Comparison of ENCODE assay signal across 21 cellular contexts in the genomic region with DNA sequence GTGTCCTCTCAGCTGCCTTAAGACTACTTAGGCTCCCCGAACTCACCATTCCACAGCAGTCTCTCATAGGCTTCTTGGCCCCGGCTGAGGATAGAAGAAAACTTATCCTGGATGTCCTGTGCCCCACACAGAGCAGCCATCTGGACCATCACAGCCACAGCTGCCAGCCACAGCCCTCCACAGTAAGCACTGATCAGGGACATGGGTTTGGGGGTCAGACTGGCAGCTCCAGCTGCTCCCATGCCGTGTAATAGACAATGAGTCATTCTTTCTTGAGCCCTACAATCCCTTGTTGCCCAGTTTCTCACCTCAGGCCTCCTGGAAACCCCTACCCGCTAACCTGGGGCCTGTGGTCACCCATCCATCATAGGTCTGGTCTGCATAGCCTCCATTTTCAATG. TPM values are rescaled to one million over a fixed set of nuclear protein-coding genes. Genes with fewer than 3 reads are reported as not detected.
"Had no signal": no experiment of that assay in that cellular context is flagged by ENCODE, and none has a peak within 500 bp of the region (broad histone marks: within the 10 kb centered on the region; RNA-seq: fewer than 3 reads in every experiment).

No MANE protein-coding gene starts in this region.

- DNase-seq: activated CD4-positive, alpha-beta T cell treated with anti-CD3 and anti-CD28 coated beads, Interleukin-2, amount 50 U/mL, for 1 hour; activated CD4-positive, CD25-positive, alpha-beta regulatory T cell treated with anti-CD3 and anti-CD28 coated beads, Interleukin-2, amount 50 U/mL, for 72 hours; activated CD8-positive, alpha-beta memory T cell treated with anti-CD3 and anti-CD28 coated beads, Interleukin-2, amount 50 U/mL, for 48 hours; activated gamma-delta T cell; activated T-cell treated with anti-CD3 and anti-CD28 coated beads, Interleukin-2, amount 50 U/mL, for 48 hours; dorsolateral prefrontal cortex; foreskin fibroblast; left cardiac atrium; natural killer cell; posterior cingulate gyrus; transverse colon had no signal

- H3K27me3 Mint-ChIP-seq: stimulated activated naive CD8-positive, alpha-beta T cell treated with anti-CD3 and anti-CD28 coated beads, Interleukin-15, Interleukin-2, amounts not matched to agents 100 ng/mL and 50 ng/mL, for 24 hours had no signal

- ATAC-seq: activated naive CD4-positive, alpha-beta T cell treated with anti-CD3 and anti-CD28 coated beads, Interleukin-2, amount 50 U/mL, for 72 hours; left cardiac atrium; natural killer cell had no signal

- H3K4me3 Mint-ChIP-seq: natural killer cell; stimulated activated naive CD8-positive, alpha-beta T cell treated with anti-CD3 and anti-CD28 coated beads, Interleukin-15, Interleukin-2, amounts not matched to agents 100 ng/mL and 50 ng/mL, for 24 hours; T-helper 1 cell treated with Interleukin-12 subunit alpha and Interleukin-12 subunit beta and Interleukin-4 antibody, amounts not matched to agents 30 μg/mL and 1 μg/mL, for 36 hours had no signal

- H3K9me3 ChIP-seq: suprapubic skin, transverse colon had no signal

- H3K4me2 ChIP-seq: hepatocyte had no signal

- H3K4me3 ChIP-seq: dorsolateral prefrontal cortex, hepatocyte, suprapubic skin, transverse colon had no signal

- H3K9me3 Mint-ChIP-seq: activated naive CD4-positive, alpha-beta T cell treated with anti-CD3 and anti-CD28 coated beads, Interleukin-2, amount 50 U/mL, for 72 hours; natural killer cell; stimulated activated naive CD8-positive, alpha-beta T cell treated with anti-CD3 and anti-CD28 coated beads, Interleukin-15, Interleukin-2, amounts not matched to agents 100 ng/mL and 50 ng/mL, for 24 hours; T-helper 1 cell treated with Interleukin-12 subunit alpha and Interleukin-12 subunit beta and Interleukin-4 antibody, amounts not matched to agents 30 μg/mL and 1 μg/mL, for 36 hours had no signal

- H3K27ac Mint-ChIP-seq: stimulated activated naive CD8-positive, alpha-beta T cell treated with anti-CD3 and anti-CD28 coated beads, Interleukin-15, Interleukin-2, amounts not matched to agents 100 ng/mL and 50 ng/mL, for 24 hours; T-helper 1 cell treated with Interleukin-12 subunit alpha and Interleukin-12 subunit beta and Interleukin-4 antibody, amounts not matched to agents 30 μg/mL and 1 μg/mL, for 36 hours had no signal

- H3K27me3 ChIP-seq: dorsolateral prefrontal cortex, hepatocyte, suprapubic skin, transverse colon had no signal

- H2AFZ ChIP-seq: hepatocyte had no signal

- H3K27ac ChIP-seq: dorsolateral prefrontal cortex, epithelial cell of prostate, hepatocyte, suprapubic skin, transverse colon, VCaP had no signal

RNA-seq across cellular contexts. Expression of a gene that starts 15.9 kb away (rescaled TPM):
- total RNA-seq: cardiac septum, hepatocyte, left cardiac atrium, mesenteric fat pad, natural killer cell, renal cortical epithelial cell, suprapubic skin, transverse colon had no signal
- polyA plus RNA-seq: hepatocyte had no signal
